8 cellular contexts compared by ENCODE assay signal in genomic region chr3:72274511-72275295, GRCh38.
DNase-seq lines count a peak whose midpoint lies in the region; ATAC-seq lines count a peak whose summit lies in the region.

No MANE protein-coding gene starts in this region.

- H3K36me3 Mint-ChIP-seq in activated naive CD8-positive, alpha-beta T cell: no peaks in the 10 kb centered on the region
- no peaks in the 10 kb centered on the region for H3K36me3 Mint-ChIP-seq in activated naive CD8-positive, alpha-beta T cell treated with anti-CD3 and anti-CD28 coated beads, Interleukin-2, amount 50 U/mL, for 24 hours (ENCODE audit: low read depth)

- peaks cover 42% of the 10 kb centered on the region for H3K4me1 ChIP-seq in mesodermal cell (ENCODE audit: control insufficient read depth, insufficient read depth, low read length, poor library complexity, severe bottlenecking)

- no peak for DNase-seq in activated naive CD8-positive, alpha-beta T cell treated with anti-CD3 and anti-CD28 coated beads, Interleukin-2, amount 50 U/mL, for 24 hours
- DNase-seq in NCI-H69 (lab: John Stamatoyannopoulos, UW) (peak; percentile 83), caudate nucleus (lab: John Stamatoyannopoulos, UW) (peak in 20 of 61 donors; percentile 29 to 75 (median 46)), NCI-H1105 treated with DMSO at 0.1 percent for 48 hours (lab: John Stamatoyannopoulos, UW) (no peak), NCI-H2196 treated with DMSO at 0.1 percent for 48 hours (lab: John Stamatoyannopoulos, UW; ENCODE audit: unreplicated experiment) (no peak)

- no peaks in the 10 kb centered on the region for H3K9me3 Mint-ChIP-seq in activated naive CD8-positive, alpha-beta T cell (ENCODE audit: low read depth)
- no peaks in the 10 kb centered on the region for H3K9me3 Mint-ChIP-seq in activated naive CD8-positive, alpha-beta T cell treated with anti-CD3 and anti-CD28 coated beads, Interleukin-2, amount 50 U/mL, for 24 hours

- WGBS in mesodermal cell (ENCODE audit: insufficient coverage in 2 of 2), 2 experiments: 80 to 83% methylated on average over 8 to 10 of the region's 11 CpGs

- no peaks in the 10 kb centered on the region for H3K27me3 Mint-ChIP-seq in activated naive CD8-positive, alpha-beta T cell
- peaks cover 3% of the 10 kb centered on the region for H3K27me3 Mint-ChIP-seq in activated naive CD8-positive, alpha-beta T cell treated with anti-CD3 and anti-CD28 coated beads, Interleukin-2, amount 50 U/mL, for 24 hours

- ATAC-seq in activated naive CD8-positive, alpha-beta T cell treated with anti-CD3 and anti-CD28 coated beads, Interleukin-2, amount 50 U/mL, for 24 hours: no peak
- no peak for ATAC-seq in HG03045 (IDR thresholded peaks at IDR 0.05; ENCODE audit: unreplicated experiment)

- peak overlapping the region; percentile 93 for H3K27ac ChIP-seq in caudate nucleus (ENCODE audit: low read depth, low read length)
- H3K27ac ChIP-seq in mesodermal cell (ENCODE audit: low read depth, low read length, severe bottlenecking): peak overlapping the region; percentile 81

- no peaks in the 10 kb centered on the region for H3K9me3 ChIP-seq in mesodermal cell (ENCODE audit: control insufficient read depth, low read length)

- H3K4me1 Mint-ChIP-seq in activated naive CD8-positive, alpha-beta T cell (ENCODE audit: low read depth): peaks cover 35% of the 10 kb centered on the region
- H3K4me1 Mint-ChIP-seq in activated naive CD8-positive, alpha-beta T cell treated with anti-CD3 and anti-CD28 coated beads, Interleukin-2, amount 50 U/mL, for 24 hours: peaks cover 35% of the 10 kb centered on the region

- no peak overlapping the region for H3K4me3 ChIP-seq in mesodermal cell (ENCODE audit: extremely low read depth, insufficient read depth, low read length, poor library complexity, severe bottlenecking)

- peak overlapping the region; percentile 24 for H3K4me3 Mint-ChIP-seq in activated naive CD8-positive, alpha-beta T cell
- no peak overlapping the region for H3K4me3 Mint-ChIP-seq in activated naive CD8-positive, alpha-beta T cell treated with anti-CD3 and anti-CD28 coated beads, Interleukin-2, amount 50 U/mL, for 24 hours

- no peaks in the 10 kb centered on the region for H3K36me3 ChIP-seq in mesodermal cell (ENCODE audit: control insufficient read depth, insufficient read depth, low read length)

- no peak overlapping the region for H3K27ac Mint-ChIP-seq in activated naive CD8-positive, alpha-beta T cell
- no peak overlapping the region for H3K27ac Mint-ChIP-seq in activated naive CD8-positive, alpha-beta T cell treated with anti-CD3 and anti-CD28 coated beads, Interleukin-2, amount 50 U/mL, for 24 hours
